7 cellular contexts compared by ENCODE assay signal in genomic region chr4:70698435-70698834, GRCh38. TPM values are rescaled to one million over a fixed set of nuclear protein-coding genes. Genes with fewer than 3 reads are reported as not detected.
"Had no signal": no experiment of that assay in that cellular context is flagged by ENCODE, and none has a peak within 500 bp of the region (broad histone marks: within the 10 kb centered on the region; RNA-seq: fewer than 3 reads in every experiment).

No MANE protein-coding gene starts in this region.

RNA-seq across cellular contexts. Expression of gene JCHAIN, which starts 32.1 kb away (rescaled TPM):
- total RNA-seq: activated CD4-positive, alpha-beta T cell treated with anti-CD3 and anti-CD28 coated beads for 36 hours; activated CD8-positive, alpha-beta memory T cell treated with anti-CD3 and anti-CD28 coated beads, Interleukin-2, amount 10 ng/mL, durations not matched to agents 7 days and 5 days; activated CD8-positive, alpha-beta T cell treated with anti-CD3 and anti-CD28 coated beads, Interleukin-2, amount 10 ng/mL, durations not matched to agents 7 days and 5 days; activated T-helper 2 cell treated with anti-CD3 and anti-CD28 coated beads, Interferon-gamma antibody, Interleukin-2, Interleukin-4, amounts not matched to agents 10 μg/mL and 5 μg/mL and 100 μg/mL, durations not matched to agents 14 hours and 24 hours and 36 hours; astrocyte; T-helper 1 cell treated with Interleukin-12 subunit alpha and Interleukin-12 subunit beta and Interleukin-4 antibody, amounts not matched to agents 30 ng/mL and 1 ng/mL, for 36 hours; T-helper 2 cell treated with Interferon-gamma antibody and Interleukin-4, amounts not matched to agents 100 ng/mL and 5 ng/mL, for 36 hours had no signal
